11 cellular contexts compared by ENCODE assay signal in genomic region chr20:50528804-50529351, GRCh38. TPM values are rescaled to one million over a fixed set of nuclear protein-coding genes. Genes with fewer than 3 reads are reported as not detected.
DNase-seq lines count a peak whose midpoint lies in the region; ATAC-seq, FAIRE-seq and TF ChIP-seq lines count a peak whose summit lies in the region.
"Had no signal": no experiment of that assay in that cellular context is flagged by ENCODE, and none has a peak within 500 bp of the region (broad histone marks: within the 10 kb centered on the region; RNA-seq: fewer than 3 reads in every experiment).

No MANE protein-coding gene starts in this region.

- peak; percentile 30 for DNase-seq in GM03348 (ENCODE audit: low spot score)
- DNase-seq in SK-N-MC (ENCODE audit: low read depth, low spot score), result no peak
- DNase-seq in HepG2 (ENCODE audit: low spot score), result no peak
- DNase-seq in KG1 (lab: John Stamatoyannopoulos, UW), result no peak
- DNase-seq in KBM-7, result no peak
- DNase-seq in effector memory CD4-positive, alpha-beta T cell, result no peak
- DNase-seq in uterus, result no peak
- DNase-seq: NCI-H1694, T-helper 9 cell had no signal

- peak overlapping the region; percentile 82 for H3K27ac ChIP-seq in SK-N-MC
- no peak overlapping the region for H3K27ac ChIP-seq in HepG2 (ENCODE audit: extremely low read length, insufficient read depth, low read length)
- H3K27ac ChIP-seq in effector memory CD4-positive, alpha-beta T cell (ENCODE audit: insufficient read depth, low read length, poor library complexity, severe bottlenecking), result no peak overlapping the region
- no peak overlapping the region for H3K27ac ChIP-seq in uterus

- TF ChIP-seq CTCF in HepG2 (CRISPR knock-in tag; IDR thresholded peaks at IDR 0.05) (no peak), uterus (IDR thresholded peaks at IDR 0.05) (no peak)

- peaks cover 65% of the 10 kb centered on the region for H3K79me2 ChIP-seq in HepG2 (ENCODE audit: insufficient read depth, low read length)

- no peaks in the 10 kb centered on the region for H3K36me3 ChIP-seq in SK-N-MC (ENCODE audit: insufficient read depth, low read length)
- peaks cover 2 to 4% of the 10 kb centered on the region in 2 experiments; a peak in 2 of 5 replicates for H3K36me3 ChIP-seq in HepG2 (replicated peaks in 1 of 2; ENCODE audit: control insufficient read depth in 1 of 2, insufficient read depth in 2 of 2, low read length in 2 of 2)
- no peaks in the 10 kb centered on the region for H3K36me3 ChIP-seq in effector memory CD4-positive, alpha-beta T cell (ENCODE audit: control insufficient read depth, insufficient read depth, low read length)
- H3K36me3 ChIP-seq in uterus, result no peaks in the 10 kb centered on the region
- H3K36me3 ChIP-seq: thoracic aorta had no signal

- H3K27me3 ChIP-seq in HepG2 (ENCODE audit: control insufficient read depth in 1 of 2, insufficient read depth in 2 of 2, low read length in 2 of 2) (no peaks in the 10 kb centered on the region), uterus (no peaks in the 10 kb centered on the region)
- H3K27me3 ChIP-seq in effector memory CD4-positive, alpha-beta T cell (replicated peaks; ENCODE audit: control insufficient read depth, insufficient read depth, low read length, poor library complexity, severe bottlenecking), result no peaks in the 10 kb centered on the region

- FAIRE-seq in HepG2 (lab: Jason Lieb, UNC), result peak; percentile 52

- no peak for TF ChIP-seq RAD21 in HepG2 (CRISPR knock-in tag; IDR thresholded peaks at IDR 0.05)

- no TSS peak for BruUV-seq in HepG2 (replicated peaks; lab: Mats Ljungman, UMichigan)

- TF ChIP-seq POLR2A in HepG2 (IDR thresholded peaks at IDR 0.05; ENCODE audit: insufficient read depth in 1 of 2, low read depth in 2 of 2, low read length in 2 of 2) (no peak), uterus (IDR thresholded peaks at IDR 0.05) (no peak)

- TF ChIP-seq EP300 in HepG2 (IDR thresholded peaks at IDR 0.05; ENCODE audit: low read depth in 2 of 2, low read length in 2 of 2), result no peak
- no peak for TF ChIP-seq EP300 in HepG2 (CRISPR knock-in tag; IDR thresholded peaks at IDR 0.05; ENCODE audit: borderline replicate concordance)

- no peak overlapping the region for H3K4me2 ChIP-seq in HepG2 (ENCODE audit: low read depth, low read length)

- POLR2A ChIA-PET in HepG2 (lab: Yijun Ruan, JAX), result interaction anchor here (1.1 kb wide), 1 partner anchor 19 kb away, joined by 3 read pairs; the partner anchor contains the start of gene PTPN1

- H3K9ac ChIP-seq in SK-N-MC (ENCODE audit: insufficient read length) (peak overlapping the region; percentile 31), HepG2 (ENCODE audit: insufficient read depth, low read depth, low read length) (no peak overlapping the region)

- ATAC-seq in GM21367 (IDR thresholded peaks at IDR 0.05; ENCODE audit: unreplicated experiment) (peak; percentile 42), HepG2 (no peak)

- WGBS in HepG2 (ENCODE audit: low lambda C conversion rate), result 97% methylated on average over 6 of the region's 6 CpGs

- H4K20me1 ChIP-seq in HepG2 (ENCODE audit: insufficient read depth, low read length), result no peaks in the 10 kb centered on the region; the same call in 1 of the 2 replicates

- H3K9me3 ChIP-seq in SK-N-MC (ENCODE audit: low read depth, low read length), result no peaks in the 10 kb centered on the region
- no peaks in the 10 kb centered on the region for H3K9me3 ChIP-seq in HepG2 (ENCODE audit: low read length)
- no peaks in the 10 kb centered on the region for H3K9me3 ChIP-seq in effector memory CD4-positive, alpha-beta T cell (ENCODE audit: control insufficient read depth, low read length)
- no peaks in the 10 kb centered on the region for H3K9me3 ChIP-seq in uterus
- H3K9me3 ChIP-seq: thoracic aorta had no signal

- CTCF ChIA-PET in HepG2 (lab: Yijun Ruan, JAX; ENCODE audit: low intra/inter-chr PET ratio, low total read pairs), result no interaction called here

- H3K4me1 ChIP-seq in HepG2 (ENCODE audit: insufficient read depth, low read length) (peaks cover under 1% of the 10 kb centered on the region; the same call in 1 of the 2 replicates), uterus (peaks cover 3 to 6% of the 10 kb centered on the region in 2 donors)
- H3K4me1 ChIP-seq in effector memory CD4-positive, alpha-beta T cell (ENCODE audit: control insufficient read depth, insufficient read depth, low read length, poor library complexity, severe bottlenecking), result peaks cover 15% of the 10 kb centered on the region

- no peak overlapping the region for H2AFZ ChIP-seq in HepG2 (ENCODE audit: low read length)

- intact Hi-C loops in HepG2 (cut with micrococcal nuclease; ENCODE audit: unreplicated experiment), result no loop called here
- intact Hi-C loops in uterus (cut with DNase I; ENCODE audit: low total_unique reads), result no loop called here

- H3K4me3 ChIP-seq in SK-N-MC (0 out of 2 replicates have a peak overlapping the region, but pooled peaks have one; percentile 2), HepG2 (replicated peaks in 1 of 3; ENCODE audit: insufficient read depth in 1 of 3, low read depth in 2 of 3, low read length in 3 of 3) (no peak overlapping the region), uterus (no peak overlapping the region)
- H3K4me3 ChIP-seq in effector memory CD4-positive, alpha-beta T cell (ENCODE audit: insufficient read depth, low read depth, low read length, poor library complexity, severe bottlenecking), result no peak overlapping the region
- H3K4me3 ChIP-seq: thoracic aorta had no signal

- in situ Hi-C loops in HepG2 (cut with HindIII; ENCODE audit: extremely low pct_ligation_motif_present, low pct_unique_long_range_greater_than_20kb), result no loop called here
- in situ Hi-C loops in KBM-7 (cut with MboI; ENCODE audit: low pct_unique_long_range_greater_than_20kb, low sequenced_read_pairs), result no loop called here

TF ChIP-seq in HepG2, 621 proteins besides CTCF, POLR2A, EP300 and RAD21:
- TF ChIP-seq, protein P1, sequence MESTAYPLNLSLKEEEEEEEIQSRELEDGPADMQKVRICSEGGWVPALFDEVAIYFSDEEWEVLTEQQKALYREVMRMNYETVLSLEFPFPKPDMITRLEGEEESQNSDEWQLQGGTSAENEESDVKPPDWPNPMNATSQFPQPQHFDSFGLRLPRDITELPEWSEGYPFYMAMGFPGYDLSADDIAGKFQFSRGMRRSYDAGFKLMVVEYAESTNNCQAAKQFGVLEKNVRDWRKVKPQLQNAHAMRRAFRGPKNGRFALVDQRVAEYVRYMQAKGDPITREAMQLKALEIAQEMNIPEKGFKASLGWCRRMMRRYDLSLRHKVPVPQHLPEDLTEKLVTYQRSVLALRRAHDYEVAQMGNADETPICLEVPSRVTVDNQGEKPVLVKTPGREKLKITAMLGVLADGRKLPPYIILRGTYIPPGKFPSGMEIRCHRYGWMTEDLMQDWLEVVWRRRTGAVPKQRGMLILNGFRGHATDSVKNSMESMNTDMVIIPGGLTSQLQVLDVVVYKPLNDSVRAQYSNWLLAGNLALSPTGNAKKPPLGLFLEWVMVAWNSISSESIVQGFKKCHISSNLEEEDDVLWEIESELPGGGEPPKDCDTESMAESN (CRISPR knock-in tag; conservative IDR thresholded peaks at IDR 0.05), result no peak
- TF ChIP-seq NKX3-1 (CRISPR knock-in tag; IDR thresholded peaks at IDR 0.05), result no peak
- no peak for TF ChIP-seq ZNF264 (CRISPR knock-in tag; IDR thresholded peaks at IDR 0.05)
- no peak for TF ChIP-seq FOXJ3 (CRISPR knock-in tag; IDR thresholded peaks at IDR 0.05; ENCODE audit: borderline replicate concordance)
- no peak for TF ChIP-seq DPF2 (CRISPR knock-in tag; IDR thresholded peaks at IDR 0.05; ENCODE audit: borderline replicate concordance, low read depth)
- peak; percentile 66 for TF ChIP-seq RBM22 (optimal IDR thresholded peaks at IDR 0.05; ENCODE audit: low read length)

RNA-seq across cellular contexts. Expression of gene PTPN1, which starts 18.7 kb away (rescaled TPM):
- total RNA-seq in HepG2 (2016; rRNA removed; fragmentation: Illumina TruSeq; extraction: Trizol) (33.3 and 37.2 TPM in 2 replicates), uterus (10 to 100 TPM; 14.1 to 33.9 (median 20.2) TPM)
- 4.1 and 4.3 TPM in 2 replicates for total RNA-seq in HepG2 (2016; cell fraction: cytosol; rRNA removed; fragmentation: Illumina TruSeq; extraction: Trizol; ENCODE audit: low read depth)
- 31.0 and 34.8 TPM in 2 replicates for total RNA-seq in HepG2 (2016; cell fraction: insoluble cytoplasmic fraction; rRNA removed; fragmentation: Illumina TruSeq; extraction: Trizol)
- 16.1 and 17.5 TPM in 2 replicates for total RNA-seq in HepG2 (2016; cell fraction: membrane; rRNA removed; fragmentation: Illumina TruSeq; extraction: Trizol)
- total RNA-seq in HepG2 (2016; cell fraction: nucleus; rRNA removed; fragmentation: Illumina TruSeq; extraction: Trizol), result 22.9 and 26.4 TPM in 2 replicates
- polyA plus RNA-seq in HepG2 (2011; rRNA removed), result 16.8 and 17.7 TPM in 2 replicates
- polyA plus RNA-seq in HepG2 (2011; cell fraction: cytosol; rRNA removed), result 14.7 and 18.4 TPM in 2 replicates
- 21.4 and 23.7 TPM in 2 replicates for polyA plus RNA-seq in HepG2 (2011; cell fraction: nucleus; rRNA removed)
- 20.9 and 24.3 TPM in 2 replicates for polyA plus RNA-seq in HepG2 (2012)
- polyA plus RNA-seq in HepG2 (2016; cell fraction: cytosol; fragmentation: Illumina TruSeq; extraction: Trizol; ENCODE audit: low read depth), result 2.4 and 2.5 TPM in 2 replicates
- 33.0 and 39.3 TPM in 2 replicates for polyA plus RNA-seq in HepG2 (2016; cell fraction: insoluble cytoplasmic fraction; fragmentation: Illumina TruSeq; extraction: Trizol; ENCODE audit: low read depth)
- 9.4 and 10.0 TPM in 2 replicates for polyA plus RNA-seq in HepG2 (2016; cell fraction: membrane; fragmentation: Illumina TruSeq; extraction: Trizol; ENCODE audit: low read depth)
- polyA plus RNA-seq in HepG2 (2016; cell fraction: nucleus; fragmentation: Illumina TruSeq; extraction: Trizol; ENCODE audit: insufficient read depth, low read depth), result 31.1 and 31.8 TPM in 2 replicates
- 27.4 and 30.1 TPM in 2 replicates for polyA minus RNA-seq in HepG2 (2011; rRNA and poly(A)+ RNA removed; ENCODE audit: low replicate concordance)
- 12.4 and 15.0 TPM in 2 replicates for polyA minus RNA-seq in HepG2 (2011; cell fraction: cytosol; rRNA and poly(A)+ RNA removed)
- polyA minus RNA-seq in HepG2 (2011; cell fraction: nucleus; rRNA and poly(A)+ RNA removed), result 23.0 and 24.9 TPM in 2 replicates
